ENCODE assay signal across 8 cellular contexts in the genomic region with DNA sequence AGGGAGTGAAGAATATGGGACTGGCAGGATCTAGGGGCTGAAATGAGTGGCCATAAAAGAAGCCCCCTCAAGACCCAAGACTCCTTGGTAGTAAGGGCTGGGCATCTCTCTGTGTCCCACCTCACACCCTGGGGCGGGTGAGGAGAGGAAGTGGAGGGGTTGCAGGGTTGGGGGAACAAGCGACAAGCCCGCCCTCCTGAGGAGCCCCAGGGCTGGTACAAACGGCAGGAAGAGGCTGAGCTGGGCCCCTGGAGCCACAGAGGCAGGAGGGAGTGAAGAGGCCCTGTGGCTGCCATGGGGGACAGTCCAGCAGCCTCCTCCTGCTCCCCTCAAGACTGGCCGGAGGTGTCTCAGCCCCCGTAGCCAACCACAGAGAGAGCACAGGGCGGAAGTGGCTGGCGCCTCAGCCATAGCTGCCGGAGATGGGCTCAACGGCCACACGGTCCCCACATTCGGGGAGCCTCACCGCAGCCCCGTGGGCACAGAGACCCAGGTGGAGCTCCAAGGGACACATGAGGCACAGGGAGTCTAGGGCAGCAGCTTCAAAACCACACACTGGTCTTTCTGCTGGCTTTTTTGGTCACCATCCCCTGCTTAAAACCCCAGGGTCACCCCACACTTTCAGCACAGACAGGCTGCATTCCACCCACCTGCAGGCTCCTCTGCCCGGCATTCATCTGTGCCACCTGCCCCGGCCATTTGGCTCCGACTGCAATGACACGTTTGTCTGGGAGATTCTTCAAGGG. TPM values are rescaled to one million over a fixed set of nuclear protein-coding genes. Genes with fewer than 3 reads are reported as not detected.
A peak's percentile ranks its signal among the peaks of the same experiment; 100 is the strongest.
DNase-seq lines count a peak whose midpoint lies in the region; ATAC-seq and TF ChIP-seq lines count a peak whose summit lies in the region.

No MANE protein-coding gene starts in this region.

- H3K4me3 ChIP-seq in mesendoderm (ENCODE audit: low read length) = no peak overlapping the region
- H3K4me3 ChIP-seq in testis = no peak overlapping the region
- no peak overlapping the region for H3K4me3 ChIP-seq in BE2C (ENCODE audit: low read depth, low read length)

- H3K9me3 ChIP-seq in testis (no peaks in the 10 kb centered on the region), BE2C (no peaks in the 10 kb centered on the region)

- H3K23ac ChIP-seq in mesendoderm (ENCODE audit: low read length) = no peak overlapping the region

- no peak overlapping the region for H3K4ac ChIP-seq in mesendoderm (ENCODE audit: low read depth, low read length)

- H3K27me3 ChIP-seq in mesendoderm (ENCODE audit: insufficient read depth, low read length, poor library complexity) (no peaks in the 10 kb centered on the region), testis (no peaks in the 10 kb centered on the region), BE2C (no peaks in the 10 kb centered on the region)

- no peak overlapping the region for H2BK15ac ChIP-seq in mesendoderm (replicated peaks; ENCODE audit: low read depth)

- H3K79me1 ChIP-seq in mesendoderm (ENCODE audit: low read length) = no peaks in the 10 kb centered on the region

- H3K79me2 ChIP-seq in mesendoderm (ENCODE audit: control insufficient read depth, insufficient read depth, low read length) = no peaks in the 10 kb centered on the region

- peak overlapping the region; percentile 3 for H3K9ac ChIP-seq in mesendoderm (ENCODE audit: low read length)

- no peak overlapping the region for H2BK120ac ChIP-seq in mesendoderm (ENCODE audit: low read depth, low read length)

- DNase-seq in Right ventricle myocardium superior (no peak), cardiac septum (ENCODE audit: low spot score) (no peak), mesendoderm (no peak), testis (no peak), BE2C (no peak)
- DNase-seq in activated CD4-positive, CD25-positive, alpha-beta regulatory T cell treated with anti-CD3 and anti-CD28 coated beads, Interleukin-2, amount 50 U/mL, for 72 hours = peak; percentile 43

- peak overlapping the region; percentile 82 for H3K56ac ChIP-seq in mesendoderm (ENCODE audit: low read length)

- H3K27ac ChIP-seq in mesendoderm (ENCODE audit: low read depth, low read length) (no peak overlapping the region), testis (no peak overlapping the region)

- H3K18ac ChIP-seq in mesendoderm (ENCODE audit: low read length) = peak overlapping the region; percentile 64

- TF ChIP-seq CTCF in testis (IDR thresholded peaks at IDR 0.05) (no peak), BE2C (IDR thresholded peaks at IDR 0.05; ENCODE audit: low read depth, low read length) (no peak)

- H3K36me3 ChIP-seq in mesendoderm (ENCODE audit: control insufficient read depth, insufficient read depth, low read length) (no peaks in the 10 kb centered on the region), testis (ENCODE audit: low read depth, missing control alignments) (no peaks in the 10 kb centered on the region), BE2C (no peaks in the 10 kb centered on the region)

- WGBS in mesendoderm (ENCODE audit: extremely low coverage, insufficient coverage, low lambda C conversion rate) = no CpG with 5 or more reads among the region's 18 CpGs
- WGBS in testis, 2 donors = 71 to 75% methylated on average over 9 to 17 of the region's 18 CpGs

- no peak overlapping the region for H4K8ac ChIP-seq in mesendoderm (ENCODE audit: low read depth, low read length)

- peak; percentile 30 for ATAC-seq in Right ventricle myocardium superior (ENCODE audit: poor library complexity)
- ATAC-seq in HG03442 (IDR thresholded peaks at IDR 0.05; ENCODE audit: unreplicated experiment) = peak; percentile 34
- ATAC-seq in HG03378 (IDR thresholded peaks at IDR 0.05; ENCODE audit: unreplicated experiment) = no peak

- no peak overlapping the region for H2AK5ac ChIP-seq in mesendoderm (ENCODE audit: low read length)

- no peak overlapping the region for H3K4me2 ChIP-seq in mesendoderm (ENCODE audit: low read length)

- H2BK5ac ChIP-seq in mesendoderm (ENCODE audit: low read length) = no peak overlapping the region

- H4K5ac ChIP-seq in mesendoderm (ENCODE audit: low read length) = no peak overlapping the region

- TF ChIP-seq POLR2A in testis (IDR thresholded peaks at IDR 0.05) = no peak

- H3K4me1 ChIP-seq in mesendoderm (ENCODE audit: control insufficient read depth, low read depth, low read length) = no peaks in the 10 kb centered on the region
- H3K4me1 ChIP-seq in testis = peaks cover 17% of the 10 kb centered on the region
- no peaks in the 10 kb centered on the region for H3K4me1 ChIP-seq in BE2C

- intact Hi-C loops in Right ventricle myocardium superior (cut with DNase I) = loop anchor here (5.0 kb wide), 1 partner anchor 104 kb away; no protein-coding TSS in a partner anchor
- intact Hi-C loops in cardiac septum (cut with DNase I) = no loop called here
- intact Hi-C loops in testis (cut with DNase I; ENCODE audit: low total_unique reads) = no loop called here

RNA-seq across cellular contexts. Expression of a gene that starts 0.6 kb away (rescaled TPM):
- total RNA-seq in Right ventricle myocardium superior (not detected), cardiac septum (not detected), testis (under 1 TPM; 0.47 to 0.74 TPM)
- polyA plus RNA-seq in mesendoderm (2013, experiment 1 of 2) = not detected
- polyA plus RNA-seq in mesendoderm (2013, experiment 2 of 2) = not detected
- 0.16 TPM for polyA plus RNA-seq in testis (ENCODE audit: insufficient read depth, low read depth, low replicate concordance)
- not detected for polyA plus RNA-seq in BE2C (2012; ENCODE audit: insufficient read depth, insufficient read length, low read depth)
